In the genomic region with DNA sequence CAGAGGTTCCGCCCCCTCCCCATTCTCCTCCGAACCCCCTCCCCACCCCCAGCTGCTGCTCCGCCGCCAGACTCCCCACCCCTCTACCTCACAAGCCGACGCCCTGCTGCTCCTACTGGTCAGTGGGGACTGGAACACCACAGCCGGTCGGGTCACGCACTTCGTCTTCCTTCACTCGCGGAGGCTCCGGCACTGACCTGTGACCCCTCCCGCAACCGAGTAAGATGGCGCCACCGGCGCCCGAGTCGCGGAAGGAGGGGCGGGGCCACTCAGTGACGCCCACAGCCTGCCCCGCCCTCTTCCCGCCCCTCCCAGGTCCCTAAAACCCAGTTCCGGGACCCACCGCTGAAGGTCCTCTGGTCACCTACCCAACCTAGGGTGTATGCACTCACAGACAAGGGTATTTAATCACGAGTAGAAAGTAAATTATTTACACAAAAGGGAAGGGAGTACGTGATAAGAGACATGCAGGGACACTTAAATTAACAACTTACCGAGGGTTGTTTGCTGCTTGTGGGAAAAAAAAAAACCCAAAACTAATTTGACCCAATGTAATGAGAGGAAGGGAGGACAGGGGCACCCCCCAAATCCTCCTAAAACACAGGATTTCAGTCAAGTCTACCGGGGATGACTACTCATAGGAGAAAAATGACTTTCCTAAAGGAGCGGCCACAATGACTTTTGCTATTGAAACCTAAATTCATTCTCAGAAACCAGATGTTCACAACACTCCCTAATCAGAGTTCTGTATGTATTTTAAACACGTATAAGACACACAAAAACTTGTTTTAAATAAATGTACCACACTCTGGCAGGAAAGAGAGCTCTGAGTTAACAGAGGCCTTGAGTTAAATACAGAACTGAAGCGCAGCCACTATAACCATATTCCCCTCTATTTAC, we compare ENCODE assay signal across 1 cellular context.
TF ChIP-seq lines count a peak whose summit lies in the region.

A gene with protein sequence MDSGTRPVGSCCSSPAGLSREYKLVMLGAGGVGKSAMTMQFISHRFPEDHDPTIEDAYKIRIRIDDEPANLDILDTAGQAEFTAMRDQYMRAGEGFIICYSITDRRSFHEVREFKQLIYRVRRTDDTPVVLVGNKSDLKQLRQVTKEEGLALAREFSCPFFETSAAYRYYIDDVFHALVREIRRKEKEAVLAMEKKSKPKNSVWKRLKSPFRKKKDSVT (minus strand): TSS at position 194 of the 900 bp plus-strand sequence. CDS start 588 bp downstream, outside the sequence.

TF ChIP-seq in GM12878, 131 proteins besides CTCF, POLR2A, EP300 and RAD21 (continued from another document):
- TF ChIP-seq, protein P1, sequence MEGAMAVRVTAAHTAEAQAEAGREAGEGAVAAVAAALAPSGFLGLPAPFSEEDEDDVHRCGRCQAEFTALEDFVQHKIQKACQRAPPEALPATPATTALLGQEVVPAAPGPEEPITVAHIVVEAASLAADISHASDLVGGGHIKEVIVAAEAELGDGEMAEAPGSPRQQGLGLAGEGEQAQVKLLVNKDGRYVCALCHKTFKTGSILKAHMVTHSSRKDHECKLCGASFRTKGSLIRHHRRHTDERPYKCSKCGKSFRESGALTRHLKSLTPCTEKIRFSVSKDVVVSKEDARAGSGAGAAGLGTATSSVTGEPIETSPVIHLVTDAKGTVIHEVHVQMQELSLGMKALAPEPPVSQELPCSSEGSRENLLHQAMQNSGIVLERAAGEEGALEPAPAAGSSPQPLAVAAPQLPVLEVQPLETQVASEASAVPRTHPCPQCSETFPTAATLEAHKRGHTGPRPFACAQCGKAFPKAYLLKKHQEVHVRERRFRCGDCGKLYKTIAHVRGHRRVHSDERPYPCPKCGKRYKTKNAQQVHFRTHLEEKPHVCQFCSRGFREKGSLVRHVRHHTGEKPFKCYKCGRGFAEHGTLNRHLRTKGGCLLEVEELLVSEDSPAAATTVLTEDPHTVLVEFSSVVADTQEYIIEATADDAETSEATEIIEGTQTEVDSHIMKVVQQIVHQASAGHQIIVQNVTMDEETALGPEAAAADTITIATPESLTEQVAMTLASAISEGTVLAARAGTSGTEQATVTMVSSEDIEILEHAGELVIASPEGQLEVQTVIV (IDR thresholded peaks at IDR 0.05; ENCODE audit: borderline replicate concordance, partially characterized antibody): no peak
- TF ChIP-seq GATAD2B (conservative IDR thresholded peaks at IDR 0.05; ENCODE audit: low read depth) (no peak), SMARCA5 (IDR thresholded peaks at IDR 0.05) (no peak), SPI1 (IDR thresholded peaks at IDR 0.05; ENCODE audit: borderline replicate concordance, insufficient read depth, low read depth, low read length) (no peak), SRF (IDR thresholded peaks at IDR 0.05; ENCODE audit: low read depth in 2 of 2, low read length in 2 of 2) (peak in 1 of 2 experiments; percentile 73; a peak in 2 of 4 replicates), DPF2 (IDR thresholded peaks at IDR 0.05) (no peak), KLF5 (IDR thresholded peaks at IDR 0.05; ENCODE audit: partially characterized antibody) (no peak), RAD51 (IDR thresholded peaks at IDR 0.05) (no peak), NFYA (IDR thresholded peaks at IDR 0.05; ENCODE audit: borderline replicate concordance, low read depth, low read length) (no peak), EZH2 (IDR thresholded peaks at IDR 0.05; ENCODE audit: borderline replicate concordance, control insufficient read depth, low read depth, low read length) (no peak), CEBPB (IDR thresholded peaks at IDR 0.05; ENCODE audit: borderline replicate concordance in 1 of 2, low read depth in 2 of 2, low read length in 2 of 2) (no peak), NR2C2 (IDR thresholded peaks at IDR 0.05; ENCODE audit: borderline replicate concordance, control insufficient read depth, insufficient read length, low read depth) (no peak), IKZF2 (IDR thresholded peaks at IDR 0.05) (peak; percentile 84 to 88), FOXM1 (IDR thresholded peaks at IDR 0.05; ENCODE audit: low read depth, low read length) (0 out of 2 replicates have a peak, but pooled peaks have one; percentile 22), HDAC2 (IDR thresholded peaks at IDR 0.05) (no peak), SUPT20H (IDR thresholded peaks at IDR 0.05; ENCODE audit: borderline replicate concordance, control insufficient read depth, low read depth, low read length) (no peak)
- TF ChIP-seq, protein P2, sequence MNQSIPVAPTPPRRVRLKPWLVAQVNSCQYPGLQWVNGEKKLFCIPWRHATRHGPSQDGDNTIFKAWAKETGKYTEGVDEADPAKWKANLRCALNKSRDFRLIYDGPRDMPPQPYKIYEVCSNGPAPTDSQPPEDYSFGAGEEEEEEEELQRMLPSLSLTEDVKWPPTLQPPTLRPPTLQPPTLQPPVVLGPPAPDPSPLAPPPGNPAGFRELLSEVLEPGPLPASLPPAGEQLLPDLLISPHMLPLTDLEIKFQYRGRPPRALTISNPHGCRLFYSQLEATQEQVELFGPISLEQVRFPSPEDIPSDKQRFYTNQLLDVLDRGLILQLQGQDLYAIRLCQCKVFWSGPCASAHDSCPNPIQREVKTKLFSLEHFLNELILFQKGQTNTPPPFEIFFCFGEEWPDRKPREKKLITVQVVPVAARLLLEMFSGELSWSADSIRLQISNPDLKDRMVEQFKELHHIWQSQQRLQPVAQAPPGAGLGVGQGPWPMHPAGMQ (IDR thresholded peaks at IDR 0.05; ENCODE audit: borderline replicate concordance): no peak
- TF ChIP-seq, protein P3, sequence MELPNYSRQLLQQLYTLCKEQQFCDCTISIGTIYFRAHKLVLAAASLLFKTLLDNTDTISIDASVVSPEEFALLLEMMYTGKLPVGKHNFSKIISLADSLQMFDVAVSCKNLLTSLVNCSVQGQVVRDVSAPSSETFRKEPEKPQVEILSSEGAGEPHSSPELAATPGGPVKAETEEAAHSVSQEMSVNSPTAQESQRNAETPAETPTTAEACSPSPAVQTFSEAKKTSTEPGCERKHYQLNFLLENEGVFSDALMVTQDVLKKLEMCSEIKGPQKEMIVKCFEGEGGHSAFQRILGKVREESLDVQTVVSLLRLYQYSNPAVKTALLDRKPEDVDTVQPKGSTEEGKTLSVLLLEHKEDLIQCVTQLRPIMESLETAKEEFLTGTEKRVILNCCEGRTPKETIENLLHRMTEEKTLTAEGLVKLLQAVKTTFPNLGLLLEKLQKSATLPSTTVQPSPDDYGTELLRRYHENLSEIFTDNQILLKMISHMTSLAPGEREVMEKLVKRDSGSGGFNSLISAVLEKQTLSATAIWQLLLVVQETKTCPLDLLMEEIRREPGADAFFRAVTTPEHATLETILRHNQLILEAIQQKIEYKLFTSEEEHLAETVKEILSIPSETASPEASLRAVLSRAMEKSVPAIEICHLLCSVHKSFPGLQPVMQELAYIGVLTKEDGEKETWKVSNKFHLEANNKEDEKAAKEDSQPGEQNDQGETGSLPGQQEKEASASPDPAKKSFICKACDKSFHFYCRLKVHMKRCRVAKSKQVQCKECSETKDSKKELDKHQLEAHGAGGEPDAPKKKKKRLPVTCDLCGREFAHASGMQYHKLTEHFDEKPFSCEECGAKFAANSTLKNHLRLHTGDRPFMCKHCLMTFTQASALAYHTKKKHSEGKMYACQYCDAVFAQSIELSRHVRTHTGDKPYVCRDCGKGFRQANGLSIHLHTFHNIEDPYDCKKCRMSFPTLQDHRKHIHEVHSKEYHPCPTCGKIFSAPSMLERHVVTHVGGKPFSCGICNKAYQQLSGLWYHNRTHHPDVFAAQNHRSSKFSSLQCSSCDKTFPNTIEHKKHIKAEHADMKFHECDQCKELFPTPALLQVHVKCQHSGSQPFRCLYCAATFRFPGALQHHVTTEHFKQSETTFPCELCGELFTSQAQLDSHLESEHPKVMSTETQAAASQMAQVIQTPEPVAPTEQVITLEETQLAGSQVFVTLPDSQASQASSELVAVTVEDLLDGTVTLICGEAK (IDR thresholded peaks at IDR 0.05; ENCODE audit: borderline replicate concordance): peak; percentile 19; the same call in 1 of the 2 replicates
- TF ChIP-seq, protein P4, sequence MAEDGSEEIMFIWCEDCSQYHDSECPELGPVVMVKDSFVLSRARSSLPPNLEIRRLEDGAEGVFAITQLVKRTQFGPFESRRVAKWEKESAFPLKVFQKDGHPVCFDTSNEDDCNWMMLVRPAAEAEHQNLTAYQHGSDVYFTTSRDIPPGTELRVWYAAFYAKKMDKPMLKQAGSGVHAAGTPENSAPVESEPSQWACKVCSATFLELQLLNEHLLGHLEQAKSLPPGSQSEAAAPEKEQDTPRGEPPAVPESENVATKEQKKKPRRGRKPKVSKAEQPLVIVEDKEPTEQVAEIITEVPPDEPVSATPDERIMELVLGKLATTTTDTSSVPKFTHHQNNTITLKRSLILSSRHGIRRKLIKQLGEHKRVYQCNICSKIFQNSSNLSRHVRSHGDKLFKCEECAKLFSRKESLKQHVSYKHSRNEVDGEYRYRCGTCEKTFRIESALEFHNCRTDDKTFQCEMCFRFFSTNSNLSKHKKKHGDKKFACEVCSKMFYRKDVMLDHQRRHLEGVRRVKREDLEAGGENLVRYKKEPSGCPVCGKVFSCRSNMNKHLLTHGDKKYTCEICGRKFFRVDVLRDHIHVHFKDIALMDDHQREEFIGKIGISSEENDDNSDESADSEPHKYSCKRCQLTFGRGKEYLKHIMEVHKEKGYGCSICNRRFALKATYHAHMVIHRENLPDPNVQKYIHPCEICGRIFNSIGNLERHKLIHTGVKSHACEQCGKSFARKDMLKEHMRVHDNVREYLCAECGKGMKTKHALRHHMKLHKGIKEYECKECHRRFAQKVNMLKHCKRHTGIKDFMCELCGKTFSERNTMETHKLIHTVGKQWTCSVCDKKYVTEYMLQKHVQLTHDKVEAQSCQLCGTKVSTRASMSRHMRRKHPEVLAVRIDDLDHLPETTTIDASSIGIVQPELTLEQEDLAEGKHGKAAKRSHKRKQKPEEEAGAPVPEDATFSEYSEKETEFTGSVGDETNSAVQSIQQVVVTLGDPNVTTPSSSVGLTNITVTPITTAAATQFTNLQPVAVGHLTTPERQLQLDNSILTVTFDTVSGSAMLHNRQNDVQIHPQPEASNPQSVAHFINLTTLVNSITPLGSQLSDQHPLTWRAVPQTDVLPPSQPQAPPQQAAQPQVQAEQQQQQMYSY (CRISPR knock-in tag; IDR thresholded peaks at IDR 0.05): no peak
- TF ChIP-seq, protein P5, sequence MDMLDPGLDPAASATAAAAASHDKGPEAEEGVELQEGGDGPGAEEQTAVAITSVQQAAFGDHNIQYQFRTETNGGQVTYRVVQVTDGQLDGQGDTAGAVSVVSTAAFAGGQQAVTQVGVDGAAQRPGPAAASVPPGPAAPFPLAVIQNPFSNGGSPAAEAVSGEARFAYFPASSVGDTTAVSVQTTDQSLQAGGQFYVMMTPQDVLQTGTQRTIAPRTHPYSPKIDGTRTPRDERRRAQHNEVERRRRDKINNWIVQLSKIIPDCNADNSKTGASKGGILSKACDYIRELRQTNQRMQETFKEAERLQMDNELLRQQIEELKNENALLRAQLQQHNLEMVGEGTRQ (IDR thresholded peaks at IDR 0.05; ENCODE audit: borderline replicate concordance, low read depth, low read length): no peak
